Comparison of ENCODE assay signal across 18 cellular contexts in the genomic region with DNA sequence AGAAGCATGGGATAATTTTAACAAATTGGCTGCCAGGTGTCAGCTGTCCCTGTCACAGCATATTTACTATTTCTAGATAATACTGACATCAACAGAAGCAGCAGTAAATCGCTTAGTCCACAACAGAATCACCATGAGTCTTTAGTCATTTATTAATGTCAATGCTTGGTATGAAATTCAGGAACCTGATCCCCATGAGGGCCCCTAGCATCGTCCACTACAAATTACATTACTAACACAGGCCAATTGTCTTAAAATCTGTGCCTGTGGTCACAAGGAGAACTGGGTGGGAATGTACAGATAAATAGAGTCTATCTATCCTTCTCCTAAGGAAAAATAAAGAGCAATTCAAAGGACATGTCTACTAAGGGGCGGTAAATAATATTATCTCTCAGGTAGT.
"Had no signal": no experiment of that assay in that cellular context is flagged by ENCODE, and none has a peak within 500 bp of the region (broad histone marks: within the 10 kb centered on the region; RNA-seq: fewer than 3 reads in every experiment).

No MANE protein-coding gene starts in this region.

- DNase-seq: MG63, NCI-H1092, NCI-H1105 treated with DMSO at 0.1 percent for 48 hours, NCI-H1436, NCI-H1694, NCI-H187 treated with DMSO at 0.1 percent for 48 hours, NCI-H2029 treated with DMSO at 0.1 percent for 48 hours, NCI-H2171 treated with DMSO at 0.1 percent for 48 hours, NCI-H345, NCI-H446 treated with DMSO at 0.1 percent for 48 hours, NCI-H510A treated with DMSO at 0.1 percent for 48 hours, NCI-H526, NCI-H82, Right ventricle myocardium superior, RPMI8226, SIG-M5 had no signal

- H3K4me3 ChIP-seq: MG63 had no signal

- H3K27me3 ChIP-seq: MG63 had no signal

- FAIRE-seq: RCC 7860 had no signal

- ATAC-seq: SK-N-SH treated with all-trans-retinoic acid at 6 μM for 48 hours had no signal

- H3K36me3 ChIP-seq: MG63 had no signal
